ENCODE assay signal across 2 cellular contexts in the genomic region with DNA sequence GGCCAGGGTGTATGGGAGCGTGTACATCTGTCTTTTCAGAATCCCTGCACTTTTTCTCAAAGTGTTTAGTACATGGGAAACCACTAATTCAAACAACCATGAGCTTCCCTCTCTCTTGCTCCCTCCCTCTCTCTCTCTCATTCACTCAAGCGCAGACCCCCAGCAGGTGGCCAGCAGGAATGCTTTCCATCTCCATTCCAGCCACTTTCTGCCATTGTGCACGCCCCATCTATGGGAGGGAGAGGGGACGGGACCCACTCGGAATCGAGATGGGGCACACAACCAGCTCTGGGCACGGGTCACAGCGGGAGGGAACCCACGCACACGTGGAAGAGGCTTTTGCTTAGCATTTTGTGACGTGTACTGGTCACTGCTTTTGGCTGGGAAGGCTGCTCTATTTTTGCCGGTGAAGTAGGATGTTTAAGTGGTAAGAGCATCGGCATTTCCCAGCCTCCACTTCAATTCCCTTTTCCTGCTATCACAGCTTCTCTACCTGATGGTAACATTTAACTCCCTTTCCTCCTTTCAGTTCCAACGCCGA.
A peak's percentile ranks its signal among the peaks of the same experiment; 100 is the strongest.
TF ChIP-seq lines count a peak whose summit lies in the region.

No MANE protein-coding gene starts in this region.

TF ChIP-seq in H1, 55 proteins besides CTCF, POLR2A, EP300 and RAD21:
- TF ChIP-seq CTBP2 (IDR thresholded peaks at IDR 0.05; ENCODE audit: borderline replicate concordance, insufficient read depth, insufficient read length, low read length) (peak; percentile 90), RXRA (IDR thresholded peaks at IDR 0.05; ENCODE audit: insufficient read depth, low read depth, low read length) (no peak), CBX5 (IDR thresholded peaks at IDR 0.05; ENCODE audit: low read depth, low read length) (no peak), RBBP5 (IDR thresholded peaks at IDR 0.05; ENCODE audit: borderline replicate concordance, low read depth, low read length) (peak; percentile 42), EGR1 (IDR thresholded peaks at IDR 0.05; ENCODE audit: borderline replicate concordance, low read depth, low read length) (peak; percentile 21; the same call in 1 of the 2 replicates), SP2 (IDR thresholded peaks at IDR 0.05; ENCODE audit: low read length) (no peak), CREB1 (IDR thresholded peaks at IDR 0.05) (no peak), TEAD4 (IDR thresholded peaks at IDR 0.05; ENCODE audit: low read depth, low read length) (peak; percentile 90), BACH1 (IDR thresholded peaks at IDR 0.05; ENCODE audit: low read length) (peak; percentile 56; the same call in 1 of the 2 replicates), SIX5 (IDR thresholded peaks at IDR 0.05; ENCODE audit: low read depth, low read length) (no peak), SP1 (IDR thresholded peaks at IDR 0.05; ENCODE audit: low read depth, low read length) (0 out of 2 replicates have a peak, but pooled peaks have one; percentile 26), POU5F1 (IDR thresholded peaks at IDR 0.05; ENCODE audit: low read depth, low read length) (no peak), GABPA (IDR thresholded peaks at IDR 0.05; ENCODE audit: borderline replicate concordance, insufficient read depth, low read length) (no peak), SP4 (IDR thresholded peaks at IDR 0.05; ENCODE audit: low read length) (no peak), RNF2 (IDR thresholded peaks at IDR 0.05; ENCODE audit: borderline replicate concordance, low read depth, low read length, missing control alignments, poor library complexity, severe bottlenecking) (no peak), TCF12 (IDR thresholded peaks at IDR 0.05; ENCODE audit: low read depth, low read length) (no peak), TAF1 (IDR thresholded peaks at IDR 0.05; ENCODE audit: low read depth, low read length) (0 out of 2 replicates have a peak, but pooled peaks have one; percentile 19), HDAC2 (IDR thresholded peaks at IDR 0.05; ENCODE audit: borderline replicate concordance in 1 of 2, low read depth in 2 of 2, low read length in 2 of 2) (0 out of 4 replicates have a peak, but pooled peaks of 1 of the 2 experiments have one; percentile 28), YY1 (IDR thresholded peaks at IDR 0.05; ENCODE audit: low read depth, low read length) (0 out of 2 replicates have a peak, but pooled peaks have one; percentile 69), TAF7 (optimal IDR thresholded peaks at IDR 0.05; ENCODE audit: borderline replicate concordance, low read depth, low read length) (no peak), TBP (IDR thresholded peaks at IDR 0.05; ENCODE audit: low read depth, low read length) (no peak), GTF2F1 (IDR thresholded peaks at IDR 0.05; ENCODE audit: borderline replicate concordance, low read depth, low read length) (no peak), ASH2L (IDR thresholded peaks at IDR 0.05; ENCODE audit: low read length) (peak; percentile 89), BCL11A (IDR thresholded peaks at IDR 0.05; ENCODE audit: low read depth in 2 of 2, low read length in 2 of 2) (no peak)
- TF ChIP-seq, protein P1, sequence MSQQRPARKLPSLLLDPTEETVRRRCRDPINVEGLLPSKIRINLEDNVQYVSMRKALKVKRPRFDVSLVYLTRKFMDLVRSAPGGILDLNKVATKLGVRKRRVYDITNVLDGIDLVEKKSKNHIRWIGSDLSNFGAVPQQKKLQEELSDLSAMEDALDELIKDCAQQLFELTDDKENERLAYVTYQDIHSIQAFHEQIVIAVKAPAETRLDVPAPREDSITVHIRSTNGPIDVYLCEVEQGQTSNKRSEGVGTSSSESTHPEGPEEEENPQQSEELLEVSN (IDR thresholded peaks at IDR 0.05), result no peak
- TF ChIP-seq, protein P2, sequence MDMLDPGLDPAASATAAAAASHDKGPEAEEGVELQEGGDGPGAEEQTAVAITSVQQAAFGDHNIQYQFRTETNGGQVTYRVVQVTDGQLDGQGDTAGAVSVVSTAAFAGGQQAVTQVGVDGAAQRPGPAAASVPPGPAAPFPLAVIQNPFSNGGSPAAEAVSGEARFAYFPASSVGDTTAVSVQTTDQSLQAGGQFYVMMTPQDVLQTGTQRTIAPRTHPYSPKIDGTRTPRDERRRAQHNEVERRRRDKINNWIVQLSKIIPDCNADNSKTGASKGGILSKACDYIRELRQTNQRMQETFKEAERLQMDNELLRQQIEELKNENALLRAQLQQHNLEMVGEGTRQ (IDR thresholded peaks at IDR 0.05; ENCODE audit: low read length), result no peak
- TF ChIP-seq, protein P3, sequence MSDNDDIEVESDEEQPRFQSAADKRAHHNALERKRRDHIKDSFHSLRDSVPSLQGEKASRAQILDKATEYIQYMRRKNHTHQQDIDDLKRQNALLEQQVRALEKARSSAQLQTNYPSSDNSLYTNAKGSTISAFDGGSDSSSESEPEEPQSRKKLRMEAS (IDR thresholded peaks at IDR 0.05), result peak; percentile 49
TF ChIP-seq in H1: peak in this region for 11.

TF ChIP-seq in neural cell, 6 proteins besides CTCF, POLR2A, EP300 and RAD21:
- TF ChIP-seq, protein P4, sequence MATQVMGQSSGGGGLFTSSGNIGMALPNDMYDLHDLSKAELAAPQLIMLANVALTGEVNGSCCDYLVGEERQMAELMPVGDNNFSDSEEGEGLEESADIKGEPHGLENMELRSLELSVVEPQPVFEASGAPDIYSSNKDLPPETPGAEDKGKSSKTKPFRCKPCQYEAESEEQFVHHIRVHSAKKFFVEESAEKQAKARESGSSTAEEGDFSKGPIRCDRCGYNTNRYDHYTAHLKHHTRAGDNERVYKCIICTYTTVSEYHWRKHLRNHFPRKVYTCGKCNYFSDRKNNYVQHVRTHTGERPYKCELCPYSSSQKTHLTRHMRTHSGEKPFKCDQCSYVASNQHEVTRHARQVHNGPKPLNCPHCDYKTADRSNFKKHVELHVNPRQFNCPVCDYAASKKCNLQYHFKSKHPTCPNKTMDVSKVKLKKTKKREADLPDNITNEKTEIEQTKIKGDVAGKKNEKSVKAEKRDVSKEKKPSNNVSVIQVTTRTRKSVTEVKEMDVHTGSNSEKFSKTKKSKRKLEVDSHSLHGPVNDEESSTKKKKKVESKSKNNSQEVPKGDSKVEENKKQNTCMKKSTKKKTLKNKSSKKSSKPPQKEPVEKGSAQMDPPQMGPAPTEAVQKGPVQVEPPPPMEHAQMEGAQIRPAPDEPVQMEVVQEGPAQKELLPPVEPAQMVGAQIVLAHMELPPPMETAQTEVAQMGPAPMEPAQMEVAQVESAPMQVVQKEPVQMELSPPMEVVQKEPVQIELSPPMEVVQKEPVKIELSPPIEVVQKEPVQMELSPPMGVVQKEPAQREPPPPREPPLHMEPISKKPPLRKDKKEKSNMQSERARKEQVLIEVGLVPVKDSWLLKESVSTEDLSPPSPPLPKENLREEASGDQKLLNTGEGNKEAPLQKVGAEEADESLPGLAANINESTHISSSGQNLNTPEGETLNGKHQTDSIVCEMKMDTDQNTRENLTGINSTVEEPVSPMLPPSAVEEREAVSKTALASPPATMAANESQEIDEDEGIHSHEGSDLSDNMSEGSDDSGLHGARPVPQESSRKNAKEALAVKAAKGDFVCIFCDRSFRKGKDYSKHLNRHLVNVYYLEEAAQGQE (IDR thresholded peaks at IDR 0.05; ENCODE audit: borderline replicate concordance), result no peak
- no peak for TF ChIP-seq TAF1 (IDR thresholded peaks at IDR 0.05; ENCODE audit: low read depth)
- TF ChIP-seq SMC3 (conservative IDR thresholded peaks at IDR 0.05; ENCODE audit: poor library complexity), result no peak
- TF ChIP-seq POLR2AphosphoS5 (IDR thresholded peaks at IDR 0.05), result no peak
- TF ChIP-seq EZH2 (IDR thresholded peaks at IDR 0.05; ENCODE audit: borderline replicate concordance, insufficient read depth, low read length, poor library complexity, severe bottlenecking), result no peak
- no peak for TF ChIP-seq MXI1 (conservative IDR thresholded peaks at IDR 0.05; ENCODE audit: poor library complexity, severe bottlenecking)
